In the genomic region with DNA sequence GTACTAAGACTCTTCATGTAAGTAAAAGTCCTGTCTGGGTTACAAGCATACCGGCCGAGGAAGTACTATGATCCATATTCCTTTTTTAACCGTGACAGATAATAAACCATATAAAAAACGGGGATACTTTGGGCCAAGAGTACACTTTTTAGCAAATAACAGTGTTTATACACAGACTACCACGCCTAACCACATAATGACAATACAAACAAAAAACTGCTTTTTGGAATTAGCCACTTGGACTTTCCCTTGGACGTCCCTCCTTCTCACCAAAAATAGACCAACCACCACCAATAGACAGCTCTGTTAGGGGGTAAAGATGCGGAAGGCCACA, we compare ENCODE assay signal across 8 cellular contexts. TPM values are rescaled to one million over a fixed set of nuclear protein-coding genes. Genes with fewer than 3 reads are reported as not detected.
DNase-seq lines count a peak whose midpoint lies in the region; ATAC-seq and TF ChIP-seq lines count a peak whose summit lies in the region.

No MANE protein-coding gene starts in this region.

- DNase-seq in HAP-1 (ENCODE audit: low spot score in 2 of 2), result no peak
- no peak for DNase-seq in activated CD4-positive, alpha-beta memory T cell treated with anti-CD3 and anti-CD28 coated beads for 36 hours
- no peak for DNase-seq in iPS DF 6.9 (ENCODE audit: low read depth, low spot score)
- DNase-seq in spleen, result no peak
- DNase-seq in SKM-1 treated with dmso at 0.1 percent for 144 hours (lab: John Stamatoyannopoulos, UW; ENCODE audit: unreplicated experiment), result no peak
- no peak for DNase-seq in HUDEP-2 (lab: John Stamatoyannopoulos, UW; ENCODE audit: unreplicated experiment in 76 of 76)

- ATAC-seq in HG03442 (IDR thresholded peaks at IDR 0.05; ENCODE audit: unreplicated experiment) (no peak), HG03565 (IDR thresholded peaks at IDR 0.05; ENCODE audit: unreplicated experiment) (no peak)

- peaks cover 23% of the 10 kb centered on the region for H3K4me1 ChIP-seq in HAP-1
- H3K4me1 ChIP-seq in iPS DF 6.9 (ENCODE audit: control insufficient read depth, insufficient read depth, low read length), result no peaks in the 10 kb centered on the region
- peaks cover 14 to 62% (median 33%) of the 10 kb centered on the region in 6 donors for H3K4me1 ChIP-seq in spleen

- in situ Hi-C loops in HAP-1 (cut with MboI; ENCODE audit: low sequenced_read_pairs), result no loop called here

- peak overlapping the region; percentile 80 for H3K4me3 ChIP-seq in HAP-1
- peak overlapping the region; percentile 57; the same call in 1 of the 2 replicates for H3K4me3 ChIP-seq in iPS DF 6.9 (ENCODE audit: low read length)
- H3K4me3 ChIP-seq in spleen, result peak overlapping the region; percentile 75 to 99 (median 92)

- TF ChIP-seq CTCF in spleen (IDR thresholded peaks at IDR 0.05 in 8 of 11, conservative IDR thresholded peaks at IDR 0.05 in 3 of 11), result no peak

- no peak for TF ChIP-seq POLR2A in spleen (IDR thresholded peaks at IDR 0.05)

- peaks cover 8% of the 10 kb centered on the region for H3K36me3 Mint-ChIP-seq in activated CD4-positive, alpha-beta memory T cell treated with anti-CD3 and anti-CD28 coated beads for 36 hours

- WGBS in iPS DF 6.9 (ENCODE audit: insufficient coverage, insufficient read length), result no CpG with 5 or more reads among the region's 7 CpGs
- WGBS in spleen, 5 donors, result 14 to 32% (median 15%) methylated on average over 7 of the region's 7 CpGs

- CTCF ChIA-PET in activated CD4-positive, alpha-beta memory T cell treated with anti-CD3 and anti-CD28 coated beads for 36 hours (lab: Charles Lee), result interaction anchor here (0.8 to 1.5 kb wide), 3 partner anchors 17 to 53 kb away, joined by 3 to 4 read pairs (median 3); no protein-coding TSS in a partner anchor

- intact Hi-C loops in activated CD4-positive, alpha-beta memory T cell treated with anti-CD3 and anti-CD28 coated beads for 36 hours (cut with micrococcal nuclease), result no loop called here
- intact Hi-C loops in spleen (cut with DNase I; ENCODE audit: low total_unique reads), result no loop called here

- no peak overlapping the region for H3K27ac ChIP-seq in iPS DF 6.9 (ENCODE audit: low read length)
- peak overlapping the region in 7 of 8 donors; percentile 64 to 90 (median 83) for H3K27ac ChIP-seq in spleen

- H3K27me3 ChIP-seq in HAP-1 (ENCODE audit: low read depth), result no peaks in the 10 kb centered on the region
- no peaks in the 10 kb centered on the region; the same call in 1 of the 2 replicates for H3K27me3 ChIP-seq in iPS DF 6.9 (ENCODE audit: control insufficient read depth, insufficient read depth, low read length)
- peaks cover 0 to 7% (median 0%) of the 10 kb centered on the region in 7 donors for H3K27me3 ChIP-seq in spleen (replicated peaks in 1 of 7)

- H3K36me3 ChIP-seq in HAP-1 (replicated peaks), result no peaks in the 10 kb centered on the region
- no peaks in the 10 kb centered on the region for H3K36me3 ChIP-seq in iPS DF 6.9 (ENCODE audit: control insufficient read depth, insufficient read depth, low read length)
- peaks cover 0 to 3% (median 0%) of the 10 kb centered on the region in 6 donors for H3K36me3 ChIP-seq in spleen

- H3K27ac Mint-ChIP-seq in activated CD4-positive, alpha-beta memory T cell treated with anti-CD3 and anti-CD28 coated beads for 36 hours, result peak overlapping the region; percentile 90

- peak overlapping the region; percentile 99 for H3K4me3 Mint-ChIP-seq in activated CD4-positive, alpha-beta memory T cell treated with anti-CD3 and anti-CD28 coated beads for 36 hours

- peaks cover 7% of the 10 kb centered on the region for H3K27me3 Mint-ChIP-seq in activated CD4-positive, alpha-beta memory T cell treated with anti-CD3 and anti-CD28 coated beads for 36 hours

- H3K9me3 Mint-ChIP-seq in activated CD4-positive, alpha-beta memory T cell treated with anti-CD3 and anti-CD28 coated beads for 36 hours, result no peaks in the 10 kb centered on the region

- H3K9me3 ChIP-seq in HAP-1 (no peaks in the 10 kb centered on the region; the same call in 1 of the 2 replicates), iPS DF 6.9 (ENCODE audit: control insufficient read depth, insufficient read depth, low read length) (no peaks in the 10 kb centered on the region), spleen (no peaks in the 10 kb centered on the region)

- peaks cover 28% of the 10 kb centered on the region for H3K4me1 Mint-ChIP-seq in activated CD4-positive, alpha-beta memory T cell treated with anti-CD3 and anti-CD28 coated beads for 36 hours (ENCODE audit: low read depth)

- POLR2A ChIA-PET in activated CD4-positive, alpha-beta memory T cell treated with anti-CD3 and anti-CD28 coated beads for 36 hours (lab: Charles Lee), result interaction anchor here (1.2 kb wide), 1 partner anchor 32 kb away, joined by 3 read pairs; no protein-coding TSS in a partner anchor

RNA-seq across cellular contexts. Expression of a gene that starts 0.8 kb away (rescaled TPM):
- 10 to 100 TPM; 15.3 to 16.7 TPM for total RNA-seq in activated CD4-positive, alpha-beta memory T cell treated with anti-CD3 and anti-CD28 coated beads for 36 hours
- 10 to 100 TPM; 26.3 to 35.0 (median 32.3) TPM for total RNA-seq in spleen
- polyA plus RNA-seq in spleen, result 10 to 100 TPM; 16.1 to 19.6 (median 16.5) TPM
